Comparison of ENCODE assay signal across 10 cellular contexts in genomic region chr5:173302546-173303155, GRCh38. TPM values are rescaled to one million over a fixed set of nuclear protein-coding genes. Genes with fewer than 3 reads are reported as not detected.
A peak's percentile ranks its signal among the peaks of the same experiment; 100 is the strongest.
DNase-seq lines count a peak whose midpoint lies in the region; ATAC-seq and TF ChIP-seq lines count a peak whose summit lies in the region.
"Had no signal": no experiment of that assay in that cellular context is flagged by ENCODE, and none has a peak within 500 bp of the region (broad histone marks: within the 10 kb centered on the region; RNA-seq: fewer than 3 reads in every experiment).

No MANE protein-coding gene starts in this region.

- H3K36me3 ChIP-seq in PC-9 (ENCODE audit: low read depth): no peaks in the 10 kb centered on the region

- H3K4me1 Mint-ChIP-seq in H9: peaks cover 54 to 56% of the 10 kb centered on the region in 2 experiments

- H3F3A ChIP-seq in PC-9 (ENCODE audit: insufficient read depth, low read depth): peaks cover 30% of the 10 kb centered on the region

- H3K23me2 ChIP-seq in H9 (ENCODE audit: insufficient read length, low read depth, low read length, poor library complexity, severe bottlenecking): no peaks in the 10 kb centered on the region

- H3K27me3 Mint-ChIP-seq in H9 (ENCODE audit: low read depth): peaks cover 17% of the 10 kb centered on the region

- H3K9me3 ChIP-seq in H9 (ENCODE audit: control insufficient read depth, low read depth, low read length): no peaks in the 10 kb centered on the region
- peaks cover under 1% of the 10 kb centered on the region; the same call in 1 of the 2 replicates for H3K9me3 ChIP-seq in PC-9 (ENCODE audit: insufficient read depth, low read depth)

- no peaks in the 10 kb centered on the region for H3K79me1 ChIP-seq in H9 (ENCODE audit: insufficient read depth, low read depth, low read length, poor library complexity, severe bottlenecking)

- no peak overlapping the region for H4K5ac ChIP-seq in H9 (ENCODE audit: insufficient read length, low read depth, low read length)

- H3K4me2 ChIP-seq in H9 (ENCODE audit: insufficient read depth, insufficient read length, low read length) (no peak overlapping the region), PC-9 (peak overlapping the region; percentile 62)

- H2AFZ ChIP-seq in H9 (ENCODE audit: low read length) (no peak overlapping the region), PC-9 (no peak overlapping the region)

- H3K27ac ChIP-seq in H9 (ENCODE audit: insufficient read length, low read depth, low read length): no peak overlapping the region
- H3K27ac ChIP-seq in PC-9: peak overlapping the region; percentile 86
- H3K27ac ChIP-seq: dorsolateral prefrontal cortex had no signal

- H2AK5ac ChIP-seq in H9 (ENCODE audit: insufficient read length, low read length): no peak overlapping the region

- H4K20me1 ChIP-seq in H9 (ENCODE audit: control insufficient read depth, insufficient read depth, insufficient read length) (no peaks in the 10 kb centered on the region), PC-9 (ENCODE audit: insufficient read depth) (no peaks in the 10 kb centered on the region)

- peak overlapping the region in 1 of 2 experiments; percentile 27; a peak in 2 of 5 replicates for H3K4me3 Mint-ChIP-seq in H9

- H4K91ac ChIP-seq in H9 (ENCODE audit: insufficient read length, low read depth, low read length): no peak overlapping the region

- no peak overlapping the region for H3K4ac ChIP-seq in H9 (ENCODE audit: low read depth, low read length)

- no peak overlapping the region for H4K8ac ChIP-seq in H9 (replicated peaks; ENCODE audit: insufficient read length, low read depth, low read length)

- H3K56ac ChIP-seq in H9 (ENCODE audit: insufficient read length, low read depth, low read length): no peak overlapping the region

- peak overlapping the region; percentile 28 to 58 (median 46); a peak in 3 of 7 replicates for H3K27ac Mint-ChIP-seq in H9

- H3K9ac ChIP-seq in H9 (ENCODE audit: extremely low read depth, insufficient read length, low read length): no peak overlapping the region

- H3K27me3 ChIP-seq in H9 (ENCODE audit: insufficient read depth, low read length): no peaks in the 10 kb centered on the region; the same call in 1 of the 2 replicates
- no peaks in the 10 kb centered on the region for H3K27me3 ChIP-seq in PC-9 (ENCODE audit: insufficient read depth, low read depth)
- H3K27me3 ChIP-seq: dorsolateral prefrontal cortex had no signal

- WGBS in H9 (ENCODE audit: extremely low coverage, insufficient read length, low lambda C conversion rate): no CpG with 5 or more reads among the region's 6 CpGs

- peaks cover 6% of the 10 kb centered on the region; the same call in 1 of the 2 replicates for H3K4me1 ChIP-seq in H9 (ENCODE audit: insufficient read depth, low read length)
- peaks cover 41% of the 10 kb centered on the region for H3K4me1 ChIP-seq in PC-9 (replicated peaks; ENCODE audit: insufficient read depth)

- peak overlapping the region; percentile 16; the same call in 1 of the 2 replicates for H3K4me3 ChIP-seq in PC-9
- H3K4me3 ChIP-seq in retinal pigment epithelial cell (ENCODE audit: low read length): no peak overlapping the region
- H3K4me3 ChIP-seq: dorsolateral prefrontal cortex had no signal

- intact Hi-C loops in PC-9 (cut with micrococcal nuclease; ENCODE audit: unreplicated experiment): no loop called here
- intact Hi-C loops in posterior vena cava (cut with DNase I): no loop called here

- no peak overlapping the region for H2BK15ac ChIP-seq in H9 (ENCODE audit: low read depth, low read length)

- H2BK12ac ChIP-seq in H9 (ENCODE audit: insufficient read length, low read depth, low read length): no peak overlapping the region

- H3K79me2 ChIP-seq in H9 (ENCODE audit: insufficient read depth, low read length) (no peaks in the 10 kb centered on the region), PC-9 (ENCODE audit: low read depth) (no peaks in the 10 kb centered on the region)

- CTCF ChIA-PET in PC-9 (lab: Charles Lee): interaction anchor here (0.6 to 0.8 kb wide), 5 partner anchors 9 to 313 kb away, joined by 3 to 5 read pairs (median 3); no protein-coding TSS in a partner anchor

- no peak overlapping the region for H2BK5ac ChIP-seq in H9 (ENCODE audit: insufficient read length, low read length)

- H3T11ph ChIP-seq in H9 (ENCODE audit: low read length): no peak overlapping the region

- H3K9me3 Mint-ChIP-seq in H9: peaks cover 1 to 5% of the 10 kb centered on the region in 2 experiments

- ATAC-seq in esophagus mucosa (peak; percentile 48), GM19452 (IDR thresholded peaks at IDR 0.05; ENCODE audit: unreplicated experiment) (no peak), HG03196 (IDR thresholded peaks at IDR 0.05; ENCODE audit: unreplicated experiment) (no peak)

- no peak overlapping the region for H3K18ac ChIP-seq in H9 (ENCODE audit: insufficient read length, low read depth, low read length)

- no peak overlapping the region for H2BK20ac ChIP-seq in H9 (ENCODE audit: low read depth, low read length, poor library complexity, severe bottlenecking)

- BruUV-seq in PC-9 (replicated peaks; lab: Mats Ljungman, UMichigan): TSS peak; percentile 79

- DNase-seq in H9 (peak; percentile 59), PC-9 (peak; percentile 74 to 93), retinal pigment epithelial cell (ENCODE audit: low read depth) (no peak), posterior vena cava (ENCODE audit: low spot score) (no peak)
- no peak for DNase-seq in activated CD8-positive, alpha-beta memory T cell treated with anti-CD3 and anti-CD28 coated beads for 24 hours
- DNase-seq: dorsolateral prefrontal cortex, midbrain had no signal

- no peaks in the 10 kb centered on the region for H3K9me2 ChIP-seq in PC-9 (ENCODE audit: insufficient read depth)

- no peak for TF ChIP-seq CTCF in H9 (conservative IDR thresholded peaks at IDR 0.05)
- peak; percentile 38; the same call in 1 of the 2 replicates for TF ChIP-seq CTCF in PC-9 (conservative IDR thresholded peaks at IDR 0.05)
- TF ChIP-seq CTCF in retinal pigment epithelial cell (conservative IDR thresholded peaks at IDR 0.05; ENCODE audit: low read depth, low read length): peak; percentile 3

- peaks cover under 1 to 4% (median 2%) of the 10 kb centered on the region in 3 experiments; a peak in 5 of 7 replicates for H3K36me3 Mint-ChIP-seq in H9 (ENCODE audit: insufficient read depth in 1 of 3, low read depth in 3 of 3)

- H3K23ac ChIP-seq in H9 (ENCODE audit: insufficient read length, low read depth, low read length): no peak overlapping the region

- no peak overlapping the region for H2BK120ac ChIP-seq in H9 (ENCODE audit: low read depth, low read length, poor library complexity, severe bottlenecking)

- POLR2A ChIA-PET in PC-9 (lab: Charles Lee; ENCODE audit: unreplicated experiment): interaction anchor here (0.5 to 1.2 kb wide), 2 partner anchors 25 to 168 kb away, joined by 3 to 8 read pairs; partner anchors contain the start of gene STC2

- H3K14ac ChIP-seq in H9 (ENCODE audit: insufficient read depth, low read length): no peak overlapping the region

RNA-seq across cellular contexts. Expression of gene STC2, which starts 25.6 kb away (rescaled TPM):
- total RNA-seq in H9 (2021): 73.5 and 77.7 TPM in 2 replicates
- total RNA-seq in PC-9 (2021): 42.2 and 63.5 TPM in 2 replicates
- total RNA-seq in esophagus mucosa: 8.7 TPM
- 10 to 100 TPM in 1 of 2 donors, 1 to 10 TPM in 1; 4.2 to 16.6 TPM for total RNA-seq in posterior vena cava

Comparison
In these comparisons a context has a peak if more than half of its experiments do, and no peak if none do; other contexts are left out.
1. DNase-seq: peak in H9 (single experiment) and PC-9 (2 of 2); none in retinal pigment epithelial cell (single experiment), activated CD8-positive, alpha-beta memory T cell treated with anti-CD3 and anti-CD28 coated beads for 24 hours (single experiment) and posterior vena cava (single experiment).